Comparison of ENCODE assay signal across 8 cellular contexts in genomic region chr7:94375713-94376112, GRCh38. TPM values are rescaled to one million over a fixed set of nuclear protein-coding genes. Genes with fewer than 3 reads are reported as not detected.
DNase-seq lines count a peak whose midpoint lies in the region; ATAC-seq and TF ChIP-seq lines count a peak whose summit lies in the region.

No MANE protein-coding gene starts in this region.

- TF ChIP-seq POLR2A in GM18505 (IDR thresholded peaks at IDR 0.05; ENCODE audit: borderline replicate concordance, extremely low read depth, insufficient read depth, insufficient read length) = no peak

- peak; percentile 70 for DNase-seq in HS-5 (ENCODE audit: low read depth)
- peak; percentile 99 for DNase-seq in cardiac fibroblast (ENCODE audit: low read depth in 2 of 2)
- DNase-seq in kidney epithelial cell (ENCODE audit: low read depth) = peak; percentile 75
- DNase-seq in stromal cell of bone marrow (ENCODE audit: low read depth) = peak; percentile 94
- no peak for DNase-seq in dorsolateral prefrontal cortex

- H3K27ac ChIP-seq in dorsolateral prefrontal cortex = peak overlapping the region in 13 of 59 donors; percentile 21 to 78 (median 47)

- H3K4me3 ChIP-seq in cardiac fibroblast (replicated peaks in 1 of 2; ENCODE audit: low read depth in 2 of 2, low read length in 2 of 2) (peak overlapping the region; percentile 14 to 49), kidney epithelial cell (ENCODE audit: low read depth, low read length) (no peak overlapping the region), dorsolateral prefrontal cortex (no peak overlapping the region)

- H3K27me3 ChIP-seq in kidney epithelial cell (ENCODE audit: control insufficient read depth, insufficient read depth, low read length) (no peaks in the 10 kb centered on the region), dorsolateral prefrontal cortex (peaks cover 0 to 4% (median 0%) of the 10 kb centered on the region in 45 donors)

- ATAC-seq in GM18505 (IDR thresholded peaks at IDR 0.05; ENCODE audit: unreplicated experiment) (no peak), GM19035 (IDR thresholded peaks at IDR 0.05; ENCODE audit: unreplicated experiment) (no peak), HG02763 (IDR thresholded peaks at IDR 0.05; ENCODE audit: unreplicated experiment) (no peak)

- intact Hi-C loops in dorsolateral prefrontal cortex (cut with DNase I) = no loop called here

- no peaks in the 10 kb centered on the region for H3K36me3 ChIP-seq in kidney epithelial cell (ENCODE audit: control insufficient read depth, insufficient read depth, low read length)

- TF ChIP-seq CTCF in cardiac fibroblast (IDR thresholded peaks at IDR 0.05; ENCODE audit: low read depth, low read length) = no peak
- no peak for TF ChIP-seq CTCF in kidney epithelial cell (IDR thresholded peaks at IDR 0.05; ENCODE audit: insufficient read depth, low read length, poor library complexity, severe bottlenecking)
- no peak for TF ChIP-seq CTCF in dorsolateral prefrontal cortex (IDR thresholded peaks at IDR 0.05 in 54 of 56, conservative IDR thresholded peaks at IDR 0.05 in 2 of 56; ENCODE audit: low read depth in 1 of 56, partially characterized antibody in 56 of 56)

RNA-seq across cellular contexts. Expression of gene COL1A2, which starts 19.0 kb away (rescaled TPM):
- total RNA-seq in kidney epithelial cell = 10.8 and 11.2 TPM in 2 replicates
- total RNA-seq in dorsolateral prefrontal cortex = 10 to 100 TPM in 55 of 120 experiments, 1 to 10 TPM in 65; 2.1 to 73.5 (median 9.3) TPM

Comparison
In these comparisons a context has a peak if more than half of its experiments do, and no peak if none do; other contexts are left out.
1. DNase-seq: peak in HS-5 (single experiment), cardiac fibroblast (2 of 2), kidney epithelial cell (single experiment) and stromal cell of bone marrow (single experiment); none in dorsolateral prefrontal cortex (0 of 10).
2. H3K4me3 ChIP-seq: peak in cardiac fibroblast (2 of 2); none in kidney epithelial cell (single experiment) and dorsolateral prefrontal cortex (0 of 59).